ENCODE assay signal across 12 cellular contexts in the genomic region with DNA sequence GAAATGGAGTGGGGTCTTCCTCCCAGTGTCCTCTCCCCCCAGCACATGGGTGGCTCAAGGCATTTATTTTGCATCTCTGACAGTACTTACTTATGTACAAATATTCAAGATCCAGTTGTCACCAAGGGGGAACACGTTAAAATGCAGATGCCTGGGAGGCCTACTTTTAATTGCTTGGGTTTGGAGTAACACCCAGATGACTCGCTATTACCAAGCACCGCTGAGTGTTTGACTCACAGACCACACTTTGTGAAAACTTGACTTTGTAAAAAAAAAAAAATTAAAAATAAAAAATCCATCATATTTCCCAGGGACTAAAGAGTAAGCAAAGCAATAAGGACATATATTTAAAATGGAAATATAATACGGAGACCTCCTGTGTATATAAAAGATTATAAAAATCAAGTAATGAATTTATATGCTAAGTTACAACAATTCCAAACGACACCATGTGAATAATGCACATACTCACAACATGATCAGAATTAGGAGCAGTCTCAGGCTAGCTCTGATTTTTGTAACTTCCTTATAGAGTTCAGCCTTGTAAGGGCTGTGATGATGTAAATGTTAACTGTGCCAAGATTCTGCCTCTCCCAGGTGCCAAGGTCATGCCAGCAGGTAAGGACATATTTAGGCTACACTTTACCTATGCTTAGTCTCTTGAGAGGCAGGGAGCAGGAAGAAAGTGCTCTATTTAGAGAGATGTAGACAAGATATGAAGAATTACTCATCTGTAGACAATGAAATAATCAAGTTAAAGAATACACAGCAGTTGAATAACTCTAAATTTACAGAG. TPM values are rescaled to one million over a fixed set of nuclear protein-coding genes. Genes with fewer than 3 reads are reported as not detected.
A peak's percentile ranks its signal among the peaks of the same experiment; 100 is the strongest.
DNase-seq lines count a peak whose midpoint lies in the region; ATAC-seq and TF ChIP-seq lines count a peak whose summit lies in the region.
"Had no signal": no experiment of that assay in that cellular context is flagged by ENCODE, and none has a peak within 500 bp of the region (broad histone marks: within the 10 kb centered on the region; RNA-seq: fewer than 3 reads in every experiment).

No MANE protein-coding gene starts in this region.

- no peak overlapping the region for H3K27ac ChIP-seq in GM23338 (ENCODE audit: low read depth)

- H3K27me3 Mint-ChIP-seq in CD14-positive monocyte (ENCODE audit: low read depth in 3 of 3) (peaks cover 0 to 3% (median under 1%) of the 10 kb centered on the region in 3 donors), GM23338 (ENCODE audit: insufficient read depth, low read depth, poor library complexity) (peaks cover 3% of the 10 kb centered on the region)
- peaks cover under 1% of the 10 kb centered on the region for H3K27me3 Mint-ChIP-seq in activated T-helper 1 cell treated with anti-CD3 and anti-CD28 coated beads, Interleukin-12 subunit alpha, Interleukin-12 subunit beta, Interleukin-2, Interleukin-4 antibody, amounts not matched to agents 30 ng/mL and 10 ng/mL and 1 ng/mL, durations not matched to agents 14 hours and 24 hours and 36 hours (ENCODE audit: insufficient read depth)

- H2AFZ ChIP-seq in GM23338, result 0 out of 2 replicates have a peak overlapping the region, but pooled peaks have one; percentile 35

- no peaks in the 10 kb centered on the region for H4K20me1 ChIP-seq in GM23338 (replicated peaks; ENCODE audit: insufficient read depth)

- peaks cover 10% of the 10 kb centered on the region; the same call in 1 of the 2 replicates for H3K9me2 ChIP-seq in GM23338 (ENCODE audit: insufficient read depth)

- H3K4me3 Mint-ChIP-seq in CD14-positive monocyte (no peak overlapping the region), GM23338 (no peak overlapping the region)
- H3K4me3 Mint-ChIP-seq in activated T-helper 1 cell treated with anti-CD3 and anti-CD28 coated beads, Interleukin-12 subunit alpha, Interleukin-12 subunit beta, Interleukin-2, Interleukin-4 antibody, amounts not matched to agents 30 ng/mL and 10 ng/mL and 1 ng/mL, durations not matched to agents 14 hours and 24 hours and 36 hours, result no peak overlapping the region
- H3K4me3 Mint-ChIP-seq: brain, neural crest cell had no signal

- no peak overlapping the region for H3K4me3 ChIP-seq in GM23338

- H3K9me3 Mint-ChIP-seq in CD14-positive monocyte, result no peaks in the 10 kb centered on the region
- H3K9me3 Mint-ChIP-seq in GM23338, result no peaks in the 10 kb centered on the region; the same call in 2 of the 3 replicates
- H3K9me3 Mint-ChIP-seq in activated T-helper 1 cell treated with anti-CD3 and anti-CD28 coated beads, Interleukin-12 subunit alpha, Interleukin-12 subunit beta, Interleukin-2, Interleukin-4 antibody, amounts not matched to agents 30 ng/mL and 10 ng/mL and 1 ng/mL, durations not matched to agents 14 hours and 24 hours and 36 hours, result no peaks in the 10 kb centered on the region
- H3K9me3 Mint-ChIP-seq: IgD-negative memory B cell, neural crest cell had no signal

- peak overlapping the region in 5 of 7 donors; percentile 28 to 82 (median 61) for H3K27ac Mint-ChIP-seq in CD14-positive monocyte
- no peak overlapping the region for H3K27ac Mint-ChIP-seq in GM23338
- peak overlapping the region; percentile 53 for H3K27ac Mint-ChIP-seq in activated T-helper 1 cell treated with anti-CD3 and anti-CD28 coated beads, Interleukin-12 subunit alpha, Interleukin-12 subunit beta, Interleukin-2, Interleukin-4 antibody, amounts not matched to agents 30 ng/mL and 10 ng/mL and 1 ng/mL, durations not matched to agents 14 hours and 24 hours and 36 hours
- H3K27ac Mint-ChIP-seq: brain had no signal

- no peaks in the 10 kb centered on the region for H3F3A ChIP-seq in GM23338 (replicated peaks; ENCODE audit: low read depth)

- ATAC-seq in GM23338, result no peak
- no peak for ATAC-seq in GM18873 (IDR thresholded peaks at IDR 0.05; ENCODE audit: low FRiP score, unreplicated experiment)
- ATAC-seq in GM19397 (IDR thresholded peaks at IDR 0.05; ENCODE audit: unreplicated experiment), result no peak

- no peaks in the 10 kb centered on the region for H3K4me1 ChIP-seq in GM23338 (ENCODE audit: insufficient read depth)

- H3K36me3 ChIP-seq in GM23338 (ENCODE audit: insufficient read depth), result no peaks in the 10 kb centered on the region

- DNase-seq in CD14-positive monocyte (ENCODE audit: low spot score) (no peak), GM23338 (ENCODE audit: low spot score) (no peak), mucosa of gallbladder (ENCODE audit: low spot score) (peak; percentile 83), SW 1271 (lab: John Stamatoyannopoulos, UW) (no peak)
- DNase-seq in activated T-helper 1 cell treated with anti-CD3 and anti-CD28 coated beads, Interleukin-12 subunit alpha, Interleukin-12 subunit beta, Interleukin-2, Interleukin-4 antibody, amounts not matched to agents 30 ng/mL and 10 ng/mL and 1 ng/mL, durations not matched to agents 14 hours and 24 hours and 36 hours (ENCODE audit: low spot score), result no peak
- DNase-seq: activated CD4-positive, alpha-beta T cell treated with anti-CD3 and anti-CD28 coated beads, Interleukin-2, amount 50 U/mL, for 1 hour; SHP77 treated with DMSO at 0.1 percent for 48 hours had no signal

- peaks cover 46% of the 10 kb centered on the region for H3K4me1 Mint-ChIP-seq in CD14-positive monocyte
- H3K4me1 Mint-ChIP-seq in GM23338, result peaks cover 3% of the 10 kb centered on the region; the same call in 2 of the 3 replicates
- peaks cover 44% of the 10 kb centered on the region for H3K4me1 Mint-ChIP-seq in activated T-helper 1 cell treated with anti-CD3 and anti-CD28 coated beads, Interleukin-12 subunit alpha, Interleukin-12 subunit beta, Interleukin-2, Interleukin-4 antibody, amounts not matched to agents 30 ng/mL and 10 ng/mL and 1 ng/mL, durations not matched to agents 14 hours and 24 hours and 36 hours (ENCODE audit: low read depth)
- H3K4me1 Mint-ChIP-seq: brain, neural crest cell had no signal

- H3K36me3 Mint-ChIP-seq in CD14-positive monocyte (peaks cover 6 to 7% of the 10 kb centered on the region in 2 donors), GM23338 (ENCODE audit: low read depth) (no peaks in the 10 kb centered on the region)
- peaks cover 3% of the 10 kb centered on the region for H3K36me3 Mint-ChIP-seq in activated T-helper 1 cell treated with anti-CD3 and anti-CD28 coated beads, Interleukin-12 subunit alpha, Interleukin-12 subunit beta, Interleukin-2, Interleukin-4 antibody, amounts not matched to agents 30 ng/mL and 10 ng/mL and 1 ng/mL, durations not matched to agents 14 hours and 24 hours and 36 hours (ENCODE audit: low read depth)
- H3K36me3 Mint-ChIP-seq: brain had no signal

- H3K27me3 ChIP-seq in GM23338 (ENCODE audit: insufficient read depth), result no peaks in the 10 kb centered on the region

- intact Hi-C loops in CD14-positive monocyte (cut with micrococcal nuclease), result no loop called here
- intact Hi-C loops in activated T-helper 1 cell treated with anti-CD3 and anti-CD28 coated beads, Interleukin-12 subunit alpha, Interleukin-12 subunit beta, Interleukin-2, Interleukin-4 antibody, amounts not matched to agents 30 ng/mL and 10 ng/mL and 1 ng/mL, durations not matched to agents 14 hours and 24 hours and 36 hours (cut with micrococcal nuclease), result loop anchor here (1.0 to 5.0 kb wide), 2 partner anchors 65 to 107 kb away; no protein-coding TSS in a partner anchor

- TF ChIP-seq CTCF in CD14-positive monocyte (IDR thresholded peaks at IDR 0.05), result no peak
- no peak for TF ChIP-seq CTCF in GM23338 (conservative IDR thresholded peaks at IDR 0.05; ENCODE audit: low read depth in 2 of 2)

- no peaks in the 10 kb centered on the region for H3K79me2 ChIP-seq in GM23338 (replicated peaks; ENCODE audit: insufficient read depth)

- H3K4me2 ChIP-seq in GM23338, result no peak overlapping the region

TF ChIP-seq in GM23338, 12 proteins besides CTCF, POLR2A, EP300 and RAD21 (continues in another document):
- TF ChIP-seq NANOG (IDR thresholded peaks at IDR 0.05; ENCODE audit: borderline replicate concordance) (no peak), JUNB (IDR thresholded peaks at IDR 0.05; ENCODE audit: unreplicated experiment) (no peak), EZH2 (IDR thresholded peaks at IDR 0.05; ENCODE audit: low read depth, unreplicated experiment) (no peak), EZH2phosphoT487 (IDR thresholded peaks at IDR 0.05; ENCODE audit: unreplicated experiment) (no peak), ZNF114 (CRISPR knock-in tag; IDR thresholded peaks at IDR 0.05) (no peak)
- TF ChIP-seq, protein P1, sequence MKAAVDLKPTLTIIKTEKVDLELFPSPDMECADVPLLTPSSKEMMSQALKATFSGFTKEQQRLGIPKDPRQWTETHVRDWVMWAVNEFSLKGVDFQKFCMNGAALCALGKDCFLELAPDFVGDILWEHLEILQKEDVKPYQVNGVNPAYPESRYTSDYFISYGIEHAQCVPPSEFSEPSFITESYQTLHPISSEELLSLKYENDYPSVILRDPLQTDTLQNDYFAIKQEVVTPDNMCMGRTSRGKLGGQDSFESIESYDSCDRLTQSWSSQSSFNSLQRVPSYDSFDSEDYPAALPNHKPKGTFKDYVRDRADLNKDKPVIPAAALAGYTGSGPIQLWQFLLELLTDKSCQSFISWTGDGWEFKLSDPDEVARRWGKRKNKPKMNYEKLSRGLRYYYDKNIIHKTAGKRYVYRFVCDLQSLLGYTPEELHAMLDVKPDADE (IDR thresholded peaks at IDR 0.05), result no peak

RNA-seq across cellular contexts. Expression of a gene that starts 53.4 kb away (rescaled TPM):
- polyA plus RNA-seq in CD14-positive monocyte (not detected), GM23338 (2016; fragmentation: Nextera tagmentation; extraction: Ambion mirVana) (not detected in 2 replicates)
- total RNA-seq in GM23338 (2014; rRNA removed; shearing (Covaris generic)), result not detected in 2 replicates
- total RNA-seq in activated T-helper 1 cell treated with anti-CD3 and anti-CD28 coated beads, Interleukin-12 subunit alpha, Interleukin-12 subunit beta, Interleukin-2, Interleukin-4 antibody, amounts not matched to agents 30 ng/mL and 10 ng/mL and 1 ng/mL, durations not matched to agents 14 hours and 24 hours and 36 hours, result not detected in 2 replicates
- total RNA-seq in mucosa of gallbladder, result 50.9 TPM
- total RNA-seq: neural crest cell had no signal
- polyA plus RNA-seq: IgD-negative memory B cell had no signal

Comparison
In these comparisons a context has a peak if more than half of its experiments do, and no peak if none do; other contexts are left out.
1. RNA of a gene that starts 53.4 kb away (total RNA-seq): 50.9 TPM in mucosa of gallbladder (single experiment); not detected in GM23338 and not detected in activated T-helper 1 cell treated with anti-CD3 and anti-CD28 coated beads, Interleukin-12 subunit alpha, Interleukin-12 subunit beta, Interleukin-2, Interleukin-4 antibody, amounts not matched to agents 30 ng/mL and 10 ng/mL and 1 ng/mL, durations not matched to agents 14 hours and 24 hours and 36 hours; every median in the first group is over 10 times any median in the second.